ENCODE assay signal across 8 cellular contexts in the genomic region with DNA sequence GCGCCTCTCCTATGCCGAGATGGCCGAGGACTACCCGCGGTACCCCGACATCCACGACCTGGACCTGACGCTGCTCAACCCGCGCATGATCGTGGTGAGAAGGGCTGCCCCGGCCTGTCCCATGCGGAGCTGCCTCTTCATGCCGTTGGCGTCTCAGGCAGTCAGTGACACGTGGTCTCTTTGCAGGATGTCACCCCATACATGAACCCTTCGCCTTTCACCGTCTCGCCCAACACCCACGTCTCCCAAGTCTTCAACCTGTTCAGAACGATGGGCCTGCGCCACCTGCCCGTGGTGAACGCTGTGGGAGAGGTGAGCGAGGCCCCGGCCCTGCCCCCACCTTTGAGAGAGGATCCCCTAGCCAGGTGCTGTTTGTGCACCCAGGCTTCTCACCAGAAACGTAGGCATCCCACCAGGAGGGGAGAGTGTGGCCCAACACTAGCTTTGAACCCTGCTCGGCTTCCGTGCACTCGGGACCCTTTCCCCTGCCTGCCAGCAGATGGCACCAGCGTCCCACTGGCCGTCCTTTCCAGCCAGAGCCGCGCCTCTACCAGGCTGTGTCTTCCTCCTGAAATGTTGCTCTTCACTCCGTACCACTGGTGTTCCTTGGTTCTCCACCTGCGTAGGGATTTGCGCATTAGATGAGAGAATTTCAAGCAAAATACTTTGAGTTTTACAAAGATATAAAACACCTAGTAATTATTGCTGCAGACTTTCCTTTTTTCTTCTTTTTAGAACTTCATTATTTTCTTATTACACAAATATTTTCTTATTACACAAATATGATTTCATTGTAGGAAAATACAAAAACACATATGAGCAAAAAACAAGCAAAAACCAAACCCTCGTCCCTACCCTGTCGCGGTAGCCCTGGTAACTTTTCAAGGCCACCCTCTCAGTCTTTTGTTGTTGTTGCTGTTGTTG. TPM values are rescaled to one million over a fixed set of nuclear protein-coding genes. Genes with fewer than 3 reads are reported as not detected.
DNase-seq lines count a peak whose midpoint lies in the region; ATAC-seq and TF ChIP-seq lines count a peak whose summit lies in the region.

No MANE protein-coding gene starts in this region.

- TF ChIP-seq EP300 in Ishikawa (IDR thresholded peaks at IDR 0.05; ENCODE audit: borderline replicate concordance) (no peak), stomach (IDR thresholded peaks at IDR 0.05) (no peak)

- H3K36me3 Mint-ChIP-seq in activated T-helper 1 cell treated with anti-CD3 and anti-CD28 coated beads, Interleukin-12 subunit alpha, Interleukin-12 subunit beta, Interleukin-2, Interleukin-4 antibody, amounts not matched to agents 30 ng/mL and 10 ng/mL and 1 ng/mL, durations not matched to agents 14 hours and 24 hours and 36 hours (ENCODE audit: low read depth), result peaks cover 32% of the 10 kb centered on the region
- peaks cover 24% of the 10 kb centered on the region for H3K36me3 Mint-ChIP-seq in neural progenitor cell

- no peak overlapping the region for H3K4me2 ChIP-seq in neural progenitor cell

- H3K4me3 ChIP-seq in fibroblast of pulmonary artery (replicated peaks; ENCODE audit: low read depth, low read length), result no peak overlapping the region
- H3K4me3 ChIP-seq in neural progenitor cell, result no peak overlapping the region
- no peak overlapping the region for H3K4me3 ChIP-seq in stomach

- H3K27me3 Mint-ChIP-seq in activated T-helper 1 cell treated with anti-CD3 and anti-CD28 coated beads, Interleukin-12 subunit alpha, Interleukin-12 subunit beta, Interleukin-2, Interleukin-4 antibody, amounts not matched to agents 30 ng/mL and 10 ng/mL and 1 ng/mL, durations not matched to agents 14 hours and 24 hours and 36 hours (ENCODE audit: insufficient read depth), result no peaks in the 10 kb centered on the region
- H3K27me3 Mint-ChIP-seq in neural progenitor cell (ENCODE audit: insufficient read depth, low read depth), result peaks cover 2% of the 10 kb centered on the region

- no peaks in the 10 kb centered on the region for H3K4me1 ChIP-seq in neural progenitor cell
- H3K4me1 ChIP-seq in stomach, result peaks cover 0 to 25% (median 0%) of the 10 kb centered on the region in 4 donors

- peaks cover 8% of the 10 kb centered on the region for H3F3A ChIP-seq in neural progenitor cell (ENCODE audit: low read depth)

- H3K36me3 ChIP-seq in neural progenitor cell (peaks cover 10% of the 10 kb centered on the region), stomach (peaks cover 79 to 100% (median 99%) of the 10 kb centered on the region in 4 donors)

- H3K27ac Mint-ChIP-seq in activated T-helper 1 cell treated with anti-CD3 and anti-CD28 coated beads, Interleukin-12 subunit alpha, Interleukin-12 subunit beta, Interleukin-2, Interleukin-4 antibody, amounts not matched to agents 30 ng/mL and 10 ng/mL and 1 ng/mL, durations not matched to agents 14 hours and 24 hours and 36 hours, result no peak overlapping the region
- no peak overlapping the region for H3K27ac Mint-ChIP-seq in neural progenitor cell

- no peak overlapping the region for H3K9ac ChIP-seq in neural progenitor cell

- no peaks in the 10 kb centered on the region for H3K9me3 Mint-ChIP-seq in activated T-helper 1 cell treated with anti-CD3 and anti-CD28 coated beads, Interleukin-12 subunit alpha, Interleukin-12 subunit beta, Interleukin-2, Interleukin-4 antibody, amounts not matched to agents 30 ng/mL and 10 ng/mL and 1 ng/mL, durations not matched to agents 14 hours and 24 hours and 36 hours
- no peaks in the 10 kb centered on the region for H3K9me3 Mint-ChIP-seq in neural progenitor cell

- H3K9me3 ChIP-seq in neural progenitor cell (ENCODE audit: low read depth) (no peaks in the 10 kb centered on the region), stomach (no peaks in the 10 kb centered on the region)

- TF ChIP-seq POLR2A in stomach (IDR thresholded peaks at IDR 0.05), result no peak

- TF ChIP-seq CTCF in fibroblast of pulmonary artery (IDR thresholded peaks at IDR 0.05; ENCODE audit: low read length, missing control alignments) (peak; percentile 100), neural progenitor cell (IDR thresholded peaks at IDR 0.05) (peak; percentile 97), stomach (IDR thresholded peaks at IDR 0.05) (peak in 5 of 7 experiments; percentile 91 to 92 (median 92))

- H3K27ac ChIP-seq in neural progenitor cell (no peak overlapping the region), stomach (no peak overlapping the region)

- peaks cover 14% of the 10 kb centered on the region for H4K20me1 ChIP-seq in neural progenitor cell (ENCODE audit: low read depth)

- WGBS in stomach, 5 donors, result 57 to 69% (median 65%) methylated on average over 34 to 40 of the region's 40 CpGs

- no peak overlapping the region for H2AFZ ChIP-seq in neural progenitor cell (replicated peaks)

- no peak overlapping the region for H3K4me3 Mint-ChIP-seq in activated T-helper 1 cell treated with anti-CD3 and anti-CD28 coated beads, Interleukin-12 subunit alpha, Interleukin-12 subunit beta, Interleukin-2, Interleukin-4 antibody, amounts not matched to agents 30 ng/mL and 10 ng/mL and 1 ng/mL, durations not matched to agents 14 hours and 24 hours and 36 hours
- H3K4me3 Mint-ChIP-seq in neural progenitor cell, result no peak overlapping the region

- DNase-seq in DMS 273 treated with DMSO at 0.1 percent for 48 hours (lab: John Stamatoyannopoulos, UW), result peak; percentile 24
- peak; percentile 73 for DNase-seq in RPMI8226
- peak; percentile 63 for DNase-seq in activated T-helper 1 cell treated with anti-CD3 and anti-CD28 coated beads, Interleukin-12 subunit alpha, Interleukin-12 subunit beta, Interleukin-2, Interleukin-4 antibody, amounts not matched to agents 30 ng/mL and 10 ng/mL and 1 ng/mL, durations not matched to agents 14 hours and 24 hours and 36 hours (ENCODE audit: low spot score)
- DNase-seq in fibroblast of pulmonary artery (ENCODE audit: low read depth), result peak; percentile 67
- DNase-seq in neural progenitor cell (ENCODE audit: low spot score), result peak; percentile 73
- peak; percentile 75 for DNase-seq in stomach

- peak; percentile 93 for TF ChIP-seq RAD21 in Ishikawa (IDR thresholded peaks at IDR 0.05; ENCODE audit: low read depth)

- no peaks in the 10 kb centered on the region for H3K4me1 Mint-ChIP-seq in activated T-helper 1 cell treated with anti-CD3 and anti-CD28 coated beads, Interleukin-12 subunit alpha, Interleukin-12 subunit beta, Interleukin-2, Interleukin-4 antibody, amounts not matched to agents 30 ng/mL and 10 ng/mL and 1 ng/mL, durations not matched to agents 14 hours and 24 hours and 36 hours (ENCODE audit: low read depth)
- no peaks in the 10 kb centered on the region for H3K4me1 Mint-ChIP-seq in neural progenitor cell

- intact Hi-C loops in activated T-helper 1 cell treated with anti-CD3 and anti-CD28 coated beads, Interleukin-12 subunit alpha, Interleukin-12 subunit beta, Interleukin-2, Interleukin-4 antibody, amounts not matched to agents 30 ng/mL and 10 ng/mL and 1 ng/mL, durations not matched to agents 14 hours and 24 hours and 36 hours (cut with micrococcal nuclease), result loop anchor here (1.0 kb wide), 2 partner anchors 56 to 69 kb away; no protein-coding TSS in a partner anchor
- intact Hi-C loops in stomach (cut with DNase I; ENCODE audit: low total_unique reads), result loop anchor here (5.0 to 10.0 kb wide), 2 partner anchors 54 to 126 kb away; no protein-coding TSS in a partner anchor

- ATAC-seq in GM21360 (IDR thresholded peaks at IDR 0.05; ENCODE audit: unreplicated experiment), result no peak

- no peaks in the 10 kb centered on the region for H3K79me2 ChIP-seq in neural progenitor cell (ENCODE audit: low read depth)

- no peaks in the 10 kb centered on the region for H3K27me3 ChIP-seq in neural progenitor cell
- H3K27me3 ChIP-seq in stomach, result no peaks in the 10 kb centered on the region

TF ChIP-seq in Ishikawa, 13 proteins besides CTCF, POLR2A, EP300 and RAD21 (continues in another document):
- TF ChIP-seq NFIC (IDR thresholded peaks at IDR 0.05) (no peak), CREB1 (IDR thresholded peaks at IDR 0.05; ENCODE audit: low read depth) (no peak), TEAD4 (IDR thresholded peaks at IDR 0.05) (no peak), YY1 (IDR thresholded peaks at IDR 0.05; ENCODE audit: low read depth) (no peak), CEBPB (IDR thresholded peaks at IDR 0.05) (no peak), ZBTB7A (IDR thresholded peaks at IDR 0.05; ENCODE audit: low read depth) (no peak)
- TF ChIP-seq, protein P1, sequence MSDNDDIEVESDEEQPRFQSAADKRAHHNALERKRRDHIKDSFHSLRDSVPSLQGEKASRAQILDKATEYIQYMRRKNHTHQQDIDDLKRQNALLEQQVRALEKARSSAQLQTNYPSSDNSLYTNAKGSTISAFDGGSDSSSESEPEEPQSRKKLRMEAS (IDR thresholded peaks at IDR 0.05), result no peak

RNA-seq across cellular contexts. Expression of a gene that starts 9.0 kb away (rescaled TPM):
- total RNA-seq in activated T-helper 1 cell treated with anti-CD3 and anti-CD28 coated beads, Interleukin-12 subunit alpha, Interleukin-12 subunit beta, Interleukin-2, Interleukin-4 antibody, amounts not matched to agents 30 ng/mL and 10 ng/mL and 1 ng/mL, durations not matched to agents 14 hours and 24 hours and 36 hours, result not detected in 2 replicates
- total RNA-seq in neural progenitor cell (ENCODE audit: low replicate concordance) (not detected in 2 replicates), stomach (1 to 10 TPM in 2 of 5 donors, not detected in 3; 4.2 to 7.2 TPM)
- polyA plus RNA-seq in stomach, result 1 to 10 TPM in 2 of 3 donors, under 1 TPM in 1; 0.48 to 2.7 (median 2.0) TPM

RNA-seq across cellular contexts. Expression of a gene that starts 20.1 kb away (rescaled TPM):
- not detected in 2 replicates for total RNA-seq in activated T-helper 1 cell treated with anti-CD3 and anti-CD28 coated beads, Interleukin-12 subunit alpha, Interleukin-12 subunit beta, Interleukin-2, Interleukin-4 antibody, amounts not matched to agents 30 ng/mL and 10 ng/mL and 1 ng/mL, durations not matched to agents 14 hours and 24 hours and 36 hours
- total RNA-seq in neural progenitor cell (ENCODE audit: low replicate concordance), result not detected in 2 replicates
- total RNA-seq in stomach, result 1 to 10 TPM in 1 of 5 donors, not detected in 4; 1.6 TPM
- 10 to 100 TPM in 1 of 3 donors, 1 to 10 TPM in 2; 1.0 to 12.8 (median 3.9) TPM for polyA plus RNA-seq in stomach

RNA-seq across cellular contexts. Expression of a gene that starts 32.6 kb away (rescaled TPM):
- 11.2 and 14.3 TPM in 2 replicates for total RNA-seq in activated T-helper 1 cell treated with anti-CD3 and anti-CD28 coated beads, Interleukin-12 subunit alpha, Interleukin-12 subunit beta, Interleukin-2, Interleukin-4 antibody, amounts not matched to agents 30 ng/mL and 10 ng/mL and 1 ng/mL, durations not matched to agents 14 hours and 24 hours and 36 hours
- total RNA-seq in neural progenitor cell (ENCODE audit: low replicate concordance) (10.3 and 15.6 TPM in 2 replicates), stomach (10 to 100 TPM in 4 of 5 donors, 1 to 10 TPM in 1; 4.9 to 49.6 (median 14.6) TPM)
- polyA plus RNA-seq in stomach, result 1 to 10 TPM; 4.1 to 6.2 (median 4.1) TPM

RNA-seq across cellular contexts. Expression of a gene that starts 32.8 kb away (rescaled TPM):
- total RNA-seq in activated T-helper 1 cell treated with anti-CD3 and anti-CD28 coated beads, Interleukin-12 subunit alpha, Interleukin-12 subunit beta, Interleukin-2, Interleukin-4 antibody, amounts not matched to agents 30 ng/mL and 10 ng/mL and 1 ng/mL, durations not matched to agents 14 hours and 24 hours and 36 hours, result 18.1 and 21.4 TPM in 2 replicates
- total RNA-seq in neural progenitor cell (ENCODE audit: low replicate concordance) (7.0 and 14.3 TPM in 2 replicates), stomach (100 to 1,000 TPM in 2 of 5 donors, 10 to 100 TPM in 3; 42.0 to 171 (median 75.6) TPM)
- polyA plus RNA-seq in stomach, result 1 to 10 TPM; 5.3 to 8.9 (median 5.5) TPM

Comparison
In these comparisons a context has a peak if more than half of its experiments do, and no peak if none do; other contexts are left out.
1. DNase-seq: peak in every context shown above with its lines; median percentile 75 in stomach; 73 in RPMI8226; 73 in neural progenitor cell; 67 in fibroblast of pulmonary artery; 63 in activated T-helper 1 cell treated with anti-CD3 and anti-CD28 coated beads, Interleukin-12 subunit alpha, Interleukin-12 subunit beta, Interleukin-2, Interleukin-4 antibody, amounts not matched to agents 30 ng/mL and 10 ng/mL and 1 ng/mL, durations not matched to agents 14 hours and 24 hours and 36 hours; 24 in DMS 273 treated with DMSO at 0.1 percent for 48 hours.